15 cellular contexts compared by ENCODE assay signal in the genomic region with DNA sequence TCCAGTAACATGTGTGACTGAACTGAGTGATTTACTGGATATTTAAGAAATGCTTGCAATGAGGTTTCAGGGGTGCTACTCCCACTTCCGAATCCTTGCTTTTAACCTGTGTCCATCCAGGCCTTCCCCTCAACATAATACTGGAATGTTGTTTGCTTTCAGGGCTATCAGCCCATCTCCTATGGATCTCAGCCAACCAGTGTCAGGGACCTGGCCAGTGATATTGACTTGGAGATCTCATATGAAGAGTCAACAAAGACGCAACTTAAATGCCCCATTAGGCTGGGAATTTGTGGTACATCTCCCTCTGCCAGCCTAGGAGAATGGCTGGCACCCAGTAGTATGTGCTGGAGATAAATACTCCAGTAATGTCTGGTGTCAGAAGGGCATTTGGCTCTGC. TPM values are rescaled to one million over a fixed set of nuclear protein-coding genes. Genes with fewer than 3 reads are reported as not detected.
DNase-seq lines count a peak whose midpoint lies in the region; ATAC-seq and TF ChIP-seq lines count a peak whose summit lies in the region.
"Had no signal": no experiment of that assay in that cellular context is flagged by ENCODE, and none has a peak within 500 bp of the region (broad histone marks: within the 10 kb centered on the region; RNA-seq: fewer than 3 reads in every experiment).

No MANE protein-coding gene starts in this region.

- H3K27ac Mint-ChIP-seq in brain, result peak overlapping the region in 3 of 5 experiments; percentile 42 to 94 (median 94)
- no peak overlapping the region for H3K27ac Mint-ChIP-seq in neural crest cell (ENCODE audit: unreplicated experiment)
- H3K27ac Mint-ChIP-seq: stimulated activated naive B cell treated with anti-CD40 and anti-IgM and Interleukin-4, amounts not matched to agents 10 μg/mL and 1 μg/mL and 100 μg/mL, for 72 hours had no signal

- H3K27ac ChIP-seq in DND-41 (ENCODE audit: low read length), result no peak overlapping the region

- no peak overlapping the region for H3K4me3 ChIP-seq in DND-41 (ENCODE audit: low read depth in 1 of 2, low read length in 2 of 2)

- peak overlapping the region; percentile 96; the same call in 1 of the 2 replicates for H3K4me2 ChIP-seq in DND-41 (ENCODE audit: insufficient read depth, low read length)

- DNase-seq in DMS53 (lab: John Stamatoyannopoulos, UW), result peak; percentile 6
- DNase-seq in DMS53 treated with DMSO at 0.1 percent for 48 hours (lab: John Stamatoyannopoulos, UW; ENCODE audit: unreplicated experiment), result no peak
- no peak for DNase-seq in DND-41
- no peak for DNase-seq in neural crest cell (ENCODE audit: low read depth, low spot score)
- no peak for DNase-seq in T-helper 9 cell
- no peak for DNase-seq in cortex of kidney (lab: John Stamatoyannopoulos, UW)
- DNase-seq: 8988T; aorta; COR-L47; NCI-H1105 treated with DMSO at 0.1 percent for 48 hours; NCI-H446 treated with DMSO at 0.1 percent for 48 hours; stimulated activated naive B cell treated with anti-CD40 and anti-IgM and Interleukin-4, amounts not matched to agents 10 μg/mL and 1 μg/mL and 100 μg/mL, for 72 hours had no signal

- H3K36me3 Mint-ChIP-seq in brain, result peaks cover 2% of the 10 kb centered on the region
- no peaks in the 10 kb centered on the region for H3K36me3 Mint-ChIP-seq in neural crest cell (ENCODE audit: low read depth)

- H3K4me1 Mint-ChIP-seq in brain, result peaks cover 58% of the 10 kb centered on the region
- peaks cover 37% of the 10 kb centered on the region for H3K4me1 Mint-ChIP-seq in neural crest cell

- H3K27me3 Mint-ChIP-seq in brain (peaks cover 6% of the 10 kb centered on the region), neural crest cell (ENCODE audit: low read depth) (peaks cover 20% of the 10 kb centered on the region)
- H3K27me3 Mint-ChIP-seq: stimulated activated naive B cell treated with anti-CD40 and anti-IgM and Interleukin-4, amounts not matched to agents 10 μg/mL and 1 μg/mL and 100 μg/mL, for 72 hours had no signal

- H2AFZ ChIP-seq in DND-41 (ENCODE audit: low read depth, low read length), result no peak overlapping the region

- no peaks in the 10 kb centered on the region for H3K9me3 ChIP-seq in DND-41 (ENCODE audit: insufficient read depth, low read length, severe bottlenecking)

- peaks cover 42% of the 10 kb centered on the region for H3K4me1 ChIP-seq in DND-41 (ENCODE audit: insufficient read depth, low read length)

- H4K20me1 ChIP-seq in DND-41 (ENCODE audit: insufficient read depth, low read length), result no peaks in the 10 kb centered on the region

- H3K4me3 Mint-ChIP-seq in brain (peak overlapping the region; percentile 88 to 99 (median 97)), neural crest cell (peak overlapping the region; percentile 88)

- peaks cover 4% of the 10 kb centered on the region for H3K27me3 ChIP-seq in DND-41 (ENCODE audit: insufficient read depth, low read length, poor library complexity)

- TF ChIP-seq CTCF in DND-41 (IDR thresholded peaks at IDR 0.05; ENCODE audit: borderline replicate concordance, extremely low read depth, low read length, poor library complexity, severe bottlenecking), result no peak
- no peak for TF ChIP-seq CTCF in brain (conservative IDR thresholded peaks at IDR 0.05)
- TF ChIP-seq CTCF in neural crest cell (conservative IDR thresholded peaks at IDR 0.05), result no peak

- 0 out of 2 replicates have a peak, but pooled peaks cover 2% of the 10 kb centered on the region for H3K79me2 ChIP-seq in DND-41 (ENCODE audit: insufficient read depth, low read length)

- ATAC-seq in DND-41 (ENCODE audit: insufficient read depth, low read depth) (no peak), HG03354 (IDR thresholded peaks at IDR 0.05; ENCODE audit: poor library complexity, severe bottlenecking, unreplicated experiment) (no peak)
- ATAC-seq: Panc1; stimulated activated naive B cell treated with anti-CD40 and anti-IgM and Interleukin-4, amounts not matched to agents 10 μg/mL and 1 μg/mL and 100 μg/mL, for 72 hours had no signal

- H3K9ac ChIP-seq in DND-41 (ENCODE audit: low read depth, low read length), result no peak overlapping the region

- H3K36me3 ChIP-seq in DND-41 (ENCODE audit: insufficient read depth, low read length), result no peaks in the 10 kb centered on the region

- H3K9me3 Mint-ChIP-seq in brain, result no peaks in the 10 kb centered on the region
- H3K9me3 Mint-ChIP-seq in neural crest cell, result no peaks in the 10 kb centered on the region
- H3K9me3 Mint-ChIP-seq: stimulated activated naive B cell treated with anti-CD40 and anti-IgM and Interleukin-4, amounts not matched to agents 10 μg/mL and 1 μg/mL and 100 μg/mL, for 72 hours had no signal

RNA-seq across cellular contexts. Expression of a gene that starts 0.9 kb away (rescaled TPM):
- polyA plus RNA-seq in brain (ENCODE audit: insufficient read depth, low read depth, low replicate concordance), result 34.1 TPM
- total RNA-seq in neural crest cell, result 32.8 and 34.1 TPM in 2 replicates

RNA-seq across cellular contexts. Expression of a gene that starts 2.9 kb away (rescaled TPM):
- 14.3 TPM for polyA plus RNA-seq in brain (ENCODE audit: insufficient read depth, low read depth, low replicate concordance)
- 4.6 and 5.5 TPM in 2 replicates for total RNA-seq in neural crest cell
